ENCODE assay signal across 11 cellular contexts in genomic region chr16:66580605-66581209, GRCh38. TPM values are rescaled to one million over a fixed set of nuclear protein-coding genes. Genes with fewer than 3 reads are reported as not detected.
DNase-seq lines count a peak whose midpoint lies in the region; ATAC-seq, FAIRE-seq and TF ChIP-seq lines count a peak whose summit lies in the region.
"Had no signal": no experiment of that assay in that cellular context is flagged by ENCODE, and none has a peak within 500 bp of the region (broad histone marks: within the 10 kb centered on the region; RNA-seq: fewer than 3 reads in every experiment).

No MANE protein-coding gene starts in this region.

- no peak for ATAC-seq in GM18505 (IDR thresholded peaks at IDR 0.05; ENCODE audit: unreplicated experiment)

- CTCF ChIA-PET in AG04450 (lab: Charles Lee): interaction anchor here (0.9 to 1.2 kb wide), 4 partner anchors 10 to 287 kb away, joined by 3 to 4 read pairs (median 4); no protein-coding TSS in a partner anchor

- H3K27ac ChIP-seq in AG04450 (ENCODE audit: low read depth, low read length): peak overlapping the region; percentile 11
- H3K27ac ChIP-seq in ascending aorta: peak overlapping the region; percentile 34 to 57
- no peak overlapping the region for H3K27ac ChIP-seq in keratinocyte (ENCODE audit: control insufficient read depth, insufficient read depth, low read length)

- dilution Hi-C loops in keratinocyte (cut with MboI; ENCODE audit: extremely low pct_ligation_motif_present, low sequenced_read_pairs): no loop called here

- peaks cover 5 to 6% of the 10 kb centered on the region in 2 donors for H3K4me1 ChIP-seq in ascending aorta
- peaks cover 14% of the 10 kb centered on the region for H3K4me1 ChIP-seq in keratinocyte (ENCODE audit: control insufficient read depth, extremely low read depth, insufficient read depth, low read length)

- no peak overlapping the region for H2AFZ ChIP-seq in keratinocyte (ENCODE audit: control insufficient read depth, low read length)

- in situ Hi-C loops in G401 (cut with HindIII; ENCODE audit: low sequenced_read_pairs): no loop called here

- no peaks in the 10 kb centered on the region for H3K9me1 ChIP-seq in keratinocyte (ENCODE audit: control insufficient read depth, extremely low read depth, insufficient read depth, low read length)

- no peaks in the 10 kb centered on the region for H3K36me3 ChIP-seq in ascending aorta
- no peaks in the 10 kb centered on the region for H3K36me3 ChIP-seq in keratinocyte (ENCODE audit: control insufficient read depth in 2 of 2, extremely low read depth in 1 of 2, insufficient read depth in 2 of 2, low read length in 2 of 2)

- TF ChIP-seq POLR2A in GM18505 (IDR thresholded peaks at IDR 0.05; ENCODE audit: borderline replicate concordance, extremely low read depth, insufficient read depth, insufficient read length): no peak

- H3K27me3 ChIP-seq in AG04450 (ENCODE audit: control insufficient read depth, insufficient read depth, low read length): peaks cover 12% of the 10 kb centered on the region
- no peaks in the 10 kb centered on the region for H3K27me3 ChIP-seq in ascending aorta
- H3K27me3 ChIP-seq in keratinocyte (ENCODE audit: control insufficient read depth, extremely low read depth, insufficient read depth, low read length): peaks cover 21% of the 10 kb centered on the region

- POLR2A ChIA-PET in AG04450 (lab: Yijun Ruan, JAX): no interaction called here

- H4K20me1 ChIP-seq in keratinocyte (ENCODE audit: control insufficient read depth, extremely low read depth, insufficient read depth, low read length): no peaks in the 10 kb centered on the region

- intact Hi-C loops in ascending aorta (cut with DNase I): no loop called here

- H3K9me3 ChIP-seq in AG04450 (ENCODE audit: control insufficient read depth, insufficient read depth, low read length) (no peaks in the 10 kb centered on the region), ascending aorta (no peaks in the 10 kb centered on the region), keratinocyte (ENCODE audit: control insufficient read depth, low read depth, low read length) (no peaks in the 10 kb centered on the region)

- TF ChIP-seq CTCF in AG04450 (IDR thresholded peaks at IDR 0.05; ENCODE audit: low read depth, low read length) (peak; percentile 52), ascending aorta (IDR thresholded peaks at IDR 0.05) (no peak), keratinocyte (optimal IDR thresholded peaks at IDR 0.05 in 1 of 3, IDR thresholded peaks at IDR 0.05 in 1 of 3, conservative IDR thresholded peaks at IDR 0.05 in 1 of 3; ENCODE audit: extremely low read depth in 1 of 3, insufficient read depth in 2 of 3, low read length in 3 of 3) (peak in 1 of 3 experiments; percentile 14)

- H3K79me2 ChIP-seq in keratinocyte (ENCODE audit: control insufficient read depth, insufficient read depth, low read length): no peaks in the 10 kb centered on the region

- H3K4me3 ChIP-seq in AG04450 (ENCODE audit: low read depth, low read length): no peak overlapping the region
- H3K4me3 ChIP-seq in ascending aorta: no peak overlapping the region
- no peak overlapping the region for H3K4me3 ChIP-seq in keratinocyte (ENCODE audit: control insufficient read depth in 2 of 3, extremely low read depth in 1 of 3, insufficient read depth in 2 of 3, low read depth in 1 of 3, low read length in 3 of 3)

- H3K4me2 ChIP-seq in keratinocyte (ENCODE audit: control insufficient read depth, extremely low read depth, insufficient read depth, low read depth, low read length): no peak overlapping the region

- peak; percentile 76 for FAIRE-seq in keratinocyte (lab: Jason Lieb, UNC)

- DNase-seq in AG04450 (ENCODE audit: low read depth, low spot score) (peak; percentile 53), HCEC 1CT (peak; percentile 79), ascending aorta (ENCODE audit: low spot score in 2 of 2) (no peak), keratinocyte (ENCODE audit: low read depth, low spot score) (no peak), NCI-H2029 (lab: John Stamatoyannopoulos, UW) (no peak), Ammon's horn (ENCODE audit: low spot score) (no peak), G401 (ENCODE audit: low spot score) (no peak)
- DNase-seq: DND-41, naive B cell, NCI-H1930 had no signal

- no peak overlapping the region for H3K9ac ChIP-seq in keratinocyte (ENCODE audit: control insufficient read depth, extremely low read depth, insufficient read depth, low read length)

RNA-seq across cellular contexts. Expression of gene CMTM2, which starts 1.4 kb away (rescaled TPM):
- not detected in 2 replicates for polyA plus RNA-seq in AG04450 (2011; rRNA removed)
- not detected in 2 replicates for polyA minus RNA-seq in AG04450 (2011; rRNA and poly(A)+ RNA removed)
- total RNA-seq in ascending aorta: not detected
- polyA plus RNA-seq in keratinocyte: not detected in 3 replicates
- not detected for polyA plus RNA-seq in keratinocyte (2011; ENCODE audit: low read depth)
- polyA plus RNA-seq in keratinocyte (2011; cell fraction: cytosol; rRNA removed): not detected in 2 replicates
- not detected in 2 replicates for polyA plus RNA-seq in keratinocyte (2011; cell fraction: nucleus; rRNA removed)
- polyA plus RNA-seq in keratinocyte (2012; ENCODE audit: low replicate concordance): not detected in 2 replicates
- not detected in 3 replicates for polyA minus RNA-seq in keratinocyte
- not detected for polyA minus RNA-seq in keratinocyte (2011; cell fraction: cytosol; rRNA and poly(A)+ RNA removed)
- not detected in 2 replicates for polyA minus RNA-seq in keratinocyte (2011; cell fraction: nucleus; rRNA and poly(A)+ RNA removed)
- not detected in 2 replicates for total RNA-seq in G401 (2014; rRNA removed; shearing (Covaris generic))

RNA-seq across cellular contexts. Expression of gene CMTM1, which starts 14.5 kb away (rescaled TPM):
- polyA plus RNA-seq in AG04450 (2011; rRNA removed): 1.6 and 1.7 TPM in 2 replicates
- polyA minus RNA-seq in AG04450 (2011; rRNA and poly(A)+ RNA removed): 2.2 and 3.2 TPM in 2 replicates
- not detected for total RNA-seq in ascending aorta
- polyA plus RNA-seq in keratinocyte: 0.23 to 0.85 TPM (median 0.24 TPM) in 3 replicates
- polyA plus RNA-seq in keratinocyte (2011; ENCODE audit: low read depth): not detected
- 0.09 and 0.64 TPM in 2 replicates for polyA plus RNA-seq in keratinocyte (2011; cell fraction: cytosol; rRNA removed)
- 0.36 and 0.44 TPM in 2 replicates for polyA plus RNA-seq in keratinocyte (2011; cell fraction: nucleus; rRNA removed)
- 0.33 and 0.37 TPM in 2 replicates for polyA plus RNA-seq in keratinocyte (2012; ENCODE audit: low replicate concordance)
- polyA minus RNA-seq in keratinocyte: 0.33 TPM in 1 of 3 replicates, not detected in the others
- 3.1 TPM for polyA minus RNA-seq in keratinocyte (2011; cell fraction: cytosol; rRNA and poly(A)+ RNA removed)
- polyA minus RNA-seq in keratinocyte (2011; cell fraction: nucleus; rRNA and poly(A)+ RNA removed): 0.84 and 0.93 TPM in 2 replicates
- total RNA-seq in G401 (2014; rRNA removed; shearing (Covaris generic)): 3.1 TPM in 1 of 2 replicates, not detected in the other

RNA-seq across cellular contexts. Expression of gene CMTM3, which starts 23.8 kb away (rescaled TPM):
- polyA plus RNA-seq in AG04450 (2011; rRNA removed) (31.6 and 33.5 TPM in 2 replicates), keratinocyte (13.1 to 24.3 TPM (median 15.7 TPM) in 3 replicates)
- polyA minus RNA-seq in AG04450 (2011; rRNA and poly(A)+ RNA removed): 31.5 and 41.0 TPM in 2 replicates
- 42.6 TPM for total RNA-seq in ascending aorta
- 11.0 TPM for polyA plus RNA-seq in keratinocyte (2011; ENCODE audit: low read depth)
- 12.6 and 13.9 TPM in 2 replicates for polyA plus RNA-seq in keratinocyte (2011; cell fraction: cytosol; rRNA removed)
- 12.9 and 14.0 TPM in 2 replicates for polyA plus RNA-seq in keratinocyte (2011; cell fraction: nucleus; rRNA removed)
- polyA plus RNA-seq in keratinocyte (2012; ENCODE audit: low replicate concordance): 6.8 and 19.0 TPM in 2 replicates
- 11.3 to 45.6 TPM (median 20.7 TPM) in 3 replicates for polyA minus RNA-seq in keratinocyte
- polyA minus RNA-seq in keratinocyte (2011; cell fraction: cytosol; rRNA and poly(A)+ RNA removed): 10.7 TPM
- polyA minus RNA-seq in keratinocyte (2011; cell fraction: nucleus; rRNA and poly(A)+ RNA removed): 6.3 and 7.1 TPM in 2 replicates
- 55.1 and 62.1 TPM in 2 replicates for total RNA-seq in G401 (2014; rRNA removed; shearing (Covaris generic))

RNA-seq across cellular contexts. Expression of gene CKLF, which starts 28.3 kb away (rescaled TPM):
- polyA plus RNA-seq in AG04450 (2011; rRNA removed): 52.6 and 56.2 TPM in 2 replicates
- 23.2 and 25.6 TPM in 2 replicates for polyA minus RNA-seq in AG04450 (2011; rRNA and poly(A)+ RNA removed)
- not detected for total RNA-seq in ascending aorta
- 34.7 to 40.3 TPM (median 38.0 TPM) in 3 replicates for polyA plus RNA-seq in keratinocyte
- not detected for polyA plus RNA-seq in keratinocyte (2011; ENCODE audit: low read depth)
- polyA plus RNA-seq in keratinocyte (2011; cell fraction: cytosol; rRNA removed): 33.9 and 39.4 TPM in 2 replicates
- polyA plus RNA-seq in keratinocyte (2011; cell fraction: nucleus; rRNA removed): 16.9 and 18.1 TPM in 2 replicates
- polyA plus RNA-seq in keratinocyte (2012; ENCODE audit: low replicate concordance): 11.9 and 38.6 TPM in 2 replicates
- 11.2 to 17.1 TPM (median 12.5 TPM) in 3 replicates for polyA minus RNA-seq in keratinocyte
- 33.2 TPM for polyA minus RNA-seq in keratinocyte (2011; cell fraction: cytosol; rRNA and poly(A)+ RNA removed)
- polyA minus RNA-seq in keratinocyte (2011; cell fraction: nucleus; rRNA and poly(A)+ RNA removed): 5.6 and 8.8 TPM in 2 replicates
- 122 and 134 TPM in 2 replicates for total RNA-seq in G401 (2014; rRNA removed; shearing (Covaris generic))

RNA-seq across cellular contexts. Expression of gene TK2, which starts 30.8 kb away (rescaled TPM):
- polyA plus RNA-seq in AG04450 (2011; rRNA removed): 33.3 and 34.2 TPM in 2 replicates
- 41.1 and 42.9 TPM in 2 replicates for polyA minus RNA-seq in AG04450 (2011; rRNA and poly(A)+ RNA removed)
- 21.5 TPM for total RNA-seq in ascending aorta
- polyA plus RNA-seq in keratinocyte: 19.7 to 26.3 TPM (median 22.4 TPM) in 3 replicates
- polyA plus RNA-seq in keratinocyte (2011; ENCODE audit: low read depth): 31.6 TPM
- 23.0 and 24.8 TPM in 2 replicates for polyA plus RNA-seq in keratinocyte (2011; cell fraction: cytosol; rRNA removed)
- 29.8 and 36.3 TPM in 2 replicates for polyA plus RNA-seq in keratinocyte (2011; cell fraction: nucleus; rRNA removed)
- 12.9 and 18.8 TPM in 2 replicates for polyA plus RNA-seq in keratinocyte (2012; ENCODE audit: low replicate concordance)
- 22.8 to 59.0 TPM (median 58.9 TPM) in 3 replicates for polyA minus RNA-seq in keratinocyte
- polyA minus RNA-seq in keratinocyte (2011; cell fraction: cytosol; rRNA and poly(A)+ RNA removed): 23.4 TPM
- 12.1 and 17.3 TPM in 2 replicates for polyA minus RNA-seq in keratinocyte (2011; cell fraction: nucleus; rRNA and poly(A)+ RNA removed)
- total RNA-seq in G401 (2014; rRNA removed; shearing (Covaris generic)): 10.3 and 15.8 TPM in 2 replicates

Comparison
In these comparisons a context has a peak if more than half of its experiments do, and no peak if none do; other contexts are left out.
1. DNase-seq: peak in AG04450 (single experiment) and HCEC 1CT (single experiment); none in ascending aorta (0 of 2), keratinocyte (single experiment), NCI-H2029 (single experiment), Ammon's horn (single experiment) and G401 (single experiment).